8 cellular contexts compared by ENCODE assay signal in genomic region chr5:132411382-132411925, GRCh38. TPM values are rescaled to one million over a fixed set of nuclear protein-coding genes. Genes with fewer than 3 reads are reported as not detected.
DNase-seq lines count a peak whose midpoint lies in the region; ATAC-seq, FAIRE-seq and TF ChIP-seq lines count a peak whose summit lies in the region.

No MANE protein-coding gene starts in this region.

- H3K36me3 ChIP-seq in MM.1S (replicated peaks; ENCODE audit: insufficient read depth, low read length), result no peaks in the 10 kb centered on the region
- H3K36me3 ChIP-seq in GM12878 (ENCODE audit: control insufficient read depth in 2 of 2, insufficient read depth in 2 of 2, low read length in 1 of 2), result no peaks in the 10 kb centered on the region
- H3K36me3 ChIP-seq in stomach smooth muscle (ENCODE audit: control insufficient read depth in 2 of 2, insufficient read depth in 2 of 2, low read length in 2 of 2), result no peaks in the 10 kb centered on the region

- SMC1A ChIA-PET in GM12878 (lab: Charles Lee; ENCODE audit: uncharacterized antibody, unreplicated experiment), result interaction anchor here (1.1 to 6.2 kb wide), 10 partner anchors 9 to 87 kb away, joined by 3 to 59 read pairs (median 10); partner anchors contain the start of gene IRF1

- H3K27ac ChIP-seq in MM.1S (ENCODE audit: low read length), result peak overlapping the region; percentile 96
- H3K27ac ChIP-seq in GM12878 (ENCODE audit: control insufficient read depth, insufficient read depth), result peak overlapping the region; percentile 95
- peak overlapping the region; percentile 93 for H3K27ac ChIP-seq in stomach smooth muscle (ENCODE audit: low read length)

- peak; percentile 57 for DNase-seq in activated CD4-positive, alpha-beta T cell treated with anti-CD3 and anti-CD28 coated beads for 36 hours
- no peak for DNase-seq in activated CD4-positive, alpha-beta T cell treated with anti-CD3 and anti-CD28 coated beads for 1 hour
- DNase-seq in MM.1S (peak; percentile 53), GM12878 (ENCODE audit: low read depth, low spot score) (no peak), left colon (peak; percentile 56 to 70), NCI-H226 (no peak)

- H3K9me3 ChIP-seq in MM.1S (replicated peaks; ENCODE audit: insufficient read depth, low read length) (no peaks in the 10 kb centered on the region), GM12878 (replicated peaks; ENCODE audit: control insufficient read depth, insufficient read depth, low read length) (no peaks in the 10 kb centered on the region; the same call in 2 of the 3 replicates), stomach smooth muscle (ENCODE audit: control insufficient read depth in 2 of 2, low read length in 2 of 2) (no peaks in the 10 kb centered on the region)

- intact Hi-C loops in activated CD4-positive, alpha-beta T cell treated with anti-CD3 and anti-CD28 coated beads for 36 hours (cut with DNase I, micrococcal nuclease), result loop anchor here (1.0 to 10.0 kb wide), 9 partner anchors 8 to 553 kb away; partner anchors contain the start of genes AFF4 (in 1 of the 2) and IRF1 (in 1 of the 2)
- intact Hi-C loops in GM12878 (cut with micrococcal nuclease; ENCODE audit: unreplicated experiment) (loop anchor here (2.0 kb wide), 1 partner anchor 25 kb away; no protein-coding TSS in a partner anchor), left colon (cut with DNase I, micrococcal nuclease) (no loop called here)

- H3K4me1 ChIP-seq in MM.1S (ENCODE audit: low read length) (peaks cover 38% of the 10 kb centered on the region), GM12878 (ENCODE audit: control insufficient read depth, insufficient read depth, low read length) (peaks cover 15% of the 10 kb centered on the region), stomach smooth muscle (ENCODE audit: control insufficient read depth, insufficient read depth, low read length) (peaks cover 31% of the 10 kb centered on the region)

- peak; percentile 45 for ATAC-seq in activated CD4-positive, alpha-beta T cell treated with anti-CD3 and anti-CD28 coated beads for 36 hours
- ATAC-seq in GM12878 (peak; percentile 13), left colon (peak; percentile 59), HG03460 (IDR thresholded peaks at IDR 0.05; ENCODE audit: unreplicated experiment) (no peak)

- H3K9ac ChIP-seq in MM.1S (ENCODE audit: low read length) (peak overlapping the region; percentile 99), GM12878 (ENCODE audit: control insufficient read depth, insufficient read depth, low read length) (peak overlapping the region; percentile 96), stomach smooth muscle (ENCODE audit: low read length in 2 of 2) (peak overlapping the region; percentile 95 to 98)

- H3K9me2 ChIP-seq in MM.1S (replicated peaks; ENCODE audit: insufficient read depth, low read length), result no peaks in the 10 kb centered on the region

- H3K9me3 Mint-ChIP-seq in activated CD4-positive, alpha-beta T cell treated with anti-CD3 and anti-CD28 coated beads for 36 hours (ENCODE audit: low read depth), result peaks cover 3% of the 10 kb centered on the region

- FAIRE-seq in GM12878 (lab: Jason Lieb, UNC), result no peak

- peak overlapping the region; percentile 98 for H3K27ac Mint-ChIP-seq in activated CD4-positive, alpha-beta T cell treated with anti-CD3 and anti-CD28 coated beads for 36 hours

- RAD21 ChIA-PET in GM12878 (lab: Charles Lee; ENCODE audit: unreplicated experiment), result interaction anchor here (0.6 to 3.3 kb wide), 14 partner anchors 9 to 622 kb away, joined by 3 to 37 read pairs (median 8); partner anchors contain the start of gene IRF1

- H3K79me2 ChIP-seq in MM.1S (ENCODE audit: low read length) (peaks cover 79% of the 10 kb centered on the region), GM12878 (ENCODE audit: control insufficient read depth, insufficient read depth, low read length) (peaks cover 65% of the 10 kb centered on the region)

- TF ChIP-seq POLR2A in GM12878 (IDR thresholded peaks at IDR 0.05; ENCODE audit: low read depth, low read length), result no peak

- peaks cover 51% of the 10 kb centered on the region for H3F3A ChIP-seq in MM.1S (ENCODE audit: insufficient read depth, low read length)

- H3K4me1 Mint-ChIP-seq in activated CD4-positive, alpha-beta T cell treated with anti-CD3 and anti-CD28 coated beads for 36 hours, result peaks cover 70% of the 10 kb centered on the region

- H3K4me3 Mint-ChIP-seq in activated CD4-positive, alpha-beta T cell treated with anti-CD3 and anti-CD28 coated beads for 36 hours, result peak overlapping the region; percentile 83

- H3K27me3 Mint-ChIP-seq in activated CD4-positive, alpha-beta T cell treated with anti-CD3 and anti-CD28 coated beads for 36 hours, result no peaks in the 10 kb centered on the region

- H3K4me3 ChIP-seq in MM.1S (ENCODE audit: low read length) (peak overlapping the region; percentile 83), GM12878 (peak overlapping the region; percentile 89), stomach smooth muscle (ENCODE audit: low read length in 2 of 2) (peak overlapping the region; percentile 91 to 93)

- POLR2A ChIA-PET in activated CD4-positive, alpha-beta T cell treated with anti-CD3 and anti-CD28 coated beads for 36 hours (lab: Charles Lee), result interaction anchor here (0.7 to 2.8 kb wide), 13 partner anchors 9 to 89 kb away, joined by 3 to 38 read pairs (median 5); partner anchors contain the start of gene IRF1
- POLR2A ChIA-PET in GM12878 (lab: Charles Lee), result interaction anchor here (0.6 to 3.9 kb wide), 14 partner anchors 9 to 187 kb away, joined by 3 to 46 read pairs (median 9); partner anchors contain the start of gene IRF1

- peaks cover 16% of the 10 kb centered on the region for H3K36me3 Mint-ChIP-seq in activated CD4-positive, alpha-beta T cell treated with anti-CD3 and anti-CD28 coated beads for 36 hours (ENCODE audit: low read depth)

- no peak for TF ChIP-seq RAD21 in GM12878 (IDR thresholded peaks at IDR 0.05; ENCODE audit: insufficient read depth, low read depth, low read length)

- no peak for TF ChIP-seq EP300 in GM12878 (IDR thresholded peaks at IDR 0.05; ENCODE audit: borderline replicate concordance in 1 of 2, control insufficient read depth in 1 of 2, low read depth in 2 of 2, low read length in 2 of 2)

- BruUV-seq in GM12878 (replicated peaks; lab: Mats Ljungman, UMichigan), result no TSS peak

- H3K4me2 ChIP-seq in MM.1S (ENCODE audit: low read depth, low read length) (peak overlapping the region; percentile 96), GM12878 (ENCODE audit: control insufficient read depth, insufficient read depth) (peak overlapping the region; percentile 93)

- CTCF ChIA-PET in activated CD4-positive, alpha-beta T cell treated with anti-CD3 and anti-CD28 coated beads for 36 hours (lab: Charles Lee), result interaction anchor here (0.7 to 3.8 kb wide), 14 partner anchors 9 to 89 kb away, joined by 3 to 21 read pairs (median 6); no protein-coding TSS in a partner anchor
- CTCF ChIA-PET in GM12878 (lab: Yijun Ruan, JAX), result interaction anchor here (0.9 to 5.2 kb wide), 12 partner anchors 9 to 173 kb away, joined by 3 to 31 read pairs (median 6); partner anchors contain the start of gene IRF1

- TF ChIP-seq CTCF in MM.1S (IDR thresholded peaks at IDR 0.05; ENCODE audit: low read length), result no peak
- TF ChIP-seq CTCF in GM12878 (IDR thresholded peaks at IDR 0.05 in 2 of 3, conservative IDR thresholded peaks at IDR 0.05 in 1 of 3; ENCODE audit: control insufficient read depth in 2 of 3, extremely low read depth in 1 of 3, insufficient read depth in 1 of 3, low read depth in 3 of 3, low read length in 3 of 3), result no peak

- 0% methylated on average over 7 of the region's 7 CpGs for WGBS in GM12878 (ENCODE audit: insufficient coverage, insufficient replicate concordance, low lambda C conversion rate, missing lambda C conversion rate)

- in situ Hi-C loops in GM12878 (cut with MboI), result no loop called here

- H2AFZ ChIP-seq in MM.1S (ENCODE audit: low read length), result no peak overlapping the region; the same call in 1 of the 2 replicates
- H2AFZ ChIP-seq in GM12878 (ENCODE audit: control insufficient read depth, low read depth, low read length), result no peak overlapping the region; the same call in 1 of the 2 replicates

- H4K20me1 ChIP-seq in MM.1S (ENCODE audit: insufficient read depth, low read length), result no peaks in the 10 kb centered on the region
- no peaks in the 10 kb centered on the region for H4K20me1 ChIP-seq in GM12878 (ENCODE audit: control insufficient read depth, insufficient read depth)

- no peaks in the 10 kb centered on the region for H3K27me3 ChIP-seq in MM.1S (replicated peaks; ENCODE audit: insufficient read depth, low read length)
- no peaks in the 10 kb centered on the region for H3K27me3 ChIP-seq in GM12878 (replicated peaks in 1 of 2; ENCODE audit: control insufficient read depth in 2 of 2, insufficient read depth in 2 of 2, low read length in 1 of 2)
- no peaks in the 10 kb centered on the region for H3K27me3 ChIP-seq in stomach smooth muscle (ENCODE audit: control insufficient read depth in 1 of 2, insufficient read depth in 2 of 2, low read length in 2 of 2)

TF ChIP-seq in GM12878, 131 proteins besides CTCF, POLR2A, EP300 and RAD21 (continues in another document):
- no peak for TF ChIP-seq ETV6 (conservative IDR thresholded peaks at IDR 0.05 in 1 of 2, IDR thresholded peaks at IDR 0.05 in 1 of 2; ENCODE audit: borderline replicate concordance in 1 of 2, low read depth in 1 of 2)

RNA-seq across cellular contexts. Expression of gene SLC22A5, which starts 41.9 kb away (rescaled TPM):
- 1 to 10 TPM; 3.7 to 4.9 TPM for total RNA-seq in activated CD4-positive, alpha-beta T cell treated with anti-CD3 and anti-CD28 coated beads for 36 hours
- 5.8 and 6.4 TPM in 2 replicates for total RNA-seq in GM12878 (2013; cell fraction: nucleolus; rRNA removed)
- total RNA-seq in GM12878 (2014; rRNA removed) (2.4 and 3.3 TPM in 2 replicates), GM12878 (2014; rRNA removed; fragmentation: Illumina TruSeq; extraction: Trizol) (2.3 and 3.5 TPM in 2 replicates), GM12878 (2021) (3.4 and 4.8 TPM in 2 replicates), left colon (10 to 100 TPM; 35.2 to 59.3 TPM)
- 1.6 TPM for polyA plus RNA-seq in GM12878 (2011; ENCODE audit: low read depth)
- polyA plus RNA-seq in GM12878 (2011; rRNA removed) (3.3 and 4.3 TPM in 2 replicates), GM12878 (2014; fragmentation: Illumina TruSeq; extraction: Trizol) (4.4 and 6.6 TPM in 2 replicates), GM12878 (2014; fragmentation: Nextera tagmentation; extraction: Ambion mirVana) (1 to 10 TPM; 1.1 to 1.9 TPM), GM12878 (2014; rRNA removed) (3.7 TPM in 2 replicates), GM12878 (2016; fragmentation: Nextera tagmentation; extraction: Ambion mirVana) (1 to 10 TPM; 2.2 to 2.3 TPM)
- polyA plus RNA-seq in GM12878 (2011; cell fraction: cytosol; rRNA removed), result 3.7 and 4.6 TPM in 2 replicates
- polyA plus RNA-seq in GM12878 (2011; cell fraction: nucleus; rRNA removed), result 11.1 and 11.6 TPM in 2 replicates
- 0.88 and 1.4 TPM in 2 replicates for polyA plus RNA-seq in GM12878 (2012)
- polyA minus RNA-seq in GM12878 (2011; rRNA and poly(A)+ RNA removed), result 6.6 and 10.1 TPM in 2 replicates
- polyA minus RNA-seq in GM12878 (2011; cell fraction: cytosol; rRNA and poly(A)+ RNA removed), result 1.7 TPM in 2 replicates
- 1.7 and 3.9 TPM in 2 replicates for polyA minus RNA-seq in GM12878 (2011; cell fraction: nucleus; rRNA and poly(A)+ RNA removed)

Comparison
In these comparisons a context has a peak if more than half of its experiments do, and no peak if none do; other contexts are left out.
1. DNase-seq: peak in activated CD4-positive, alpha-beta T cell treated with anti-CD3 and anti-CD28 coated beads for 36 hours (single experiment), MM.1S (single experiment) and left colon (2 of 2); none in activated CD4-positive, alpha-beta T cell treated with anti-CD3 and anti-CD28 coated beads for 1 hour (single experiment), GM12878 (single experiment) and NCI-H226 (single experiment).
2. RNA of gene SLC22A5, which starts 41.9 kb away (total RNA-seq): 35.2 to 59.3 TPM in left colon; 3.7 to 4.9 TPM in activated CD4-positive, alpha-beta T cell treated with anti-CD3 and anti-CD28 coated beads for 36 hours and 2.3 to 6.4 TPM in GM12878; every median in the first group is over 4 times any median in the second.
3. intact Hi-C loops: an anchor here in activated CD4-positive, alpha-beta T cell treated with anti-CD3 and anti-CD28 coated beads for 36 hours (1.0 to 10.0 kb wide) and GM12878 (2.0 kb wide); none called in left colon.
4. Peak in every context shown above with its lines, with median percentiles within 50 percentile points of each other: H3K27ac ChIP-seq, H3K4me3 ChIP-seq and H3K9ac ChIP-seq.